ENCODE assay signal across 7 cellular contexts in genomic region chr11:13339196-13340153, GRCh38.
DNase-seq lines count a peak whose midpoint lies in the region; ATAC-seq, FAIRE-seq and TF ChIP-seq lines count a peak whose summit lies in the region.

No MANE protein-coding gene starts in this region.

- H4K91ac ChIP-seq in H1 (replicated peaks; ENCODE audit: insufficient read length, low read length): no peak overlapping the region

- no peaks in the 10 kb centered on the region for H3K23me2 ChIP-seq in H1 (ENCODE audit: low read depth, low read length)

- peaks cover 6% of the 10 kb centered on the region for H3K27me3 Mint-ChIP-seq in progenitor cell of endocrine pancreas

- H4K20me1 ChIP-seq in H1 (replicated peaks in 1 of 2; ENCODE audit: control insufficient read depth in 1 of 2, insufficient read depth in 2 of 2, low read length in 2 of 2): peaks cover 0 to 2% of the 10 kb centered on the region in 2 experiments

- no peak overlapping the region for H3K4me3 Mint-ChIP-seq in progenitor cell of endocrine pancreas (ENCODE audit: low read depth)

- H3K36me3 ChIP-seq in SJSA1: no peaks in the 10 kb centered on the region
- H3K36me3 ChIP-seq in H1 (ENCODE audit: control insufficient read depth in 2 of 4, insufficient read depth in 4 of 4, low read length in 3 of 4): no peaks in the 10 kb centered on the region
- H3K36me3 ChIP-seq in ovary: no peaks in the 10 kb centered on the region

- H2BK5ac ChIP-seq in H1 (ENCODE audit: low read depth, low read length): peak overlapping the region; percentile 4

- H3K56ac ChIP-seq in H1 (replicated peaks; ENCODE audit: insufficient read length, low read depth, low read length): no peak overlapping the region

- H3K79me1 ChIP-seq in H1 (ENCODE audit: low read depth, low read length): no peaks in the 10 kb centered on the region; the same call in 1 of the 2 replicates

- intact Hi-C loops in ovary (cut with DNase I): loop anchor here (5.0 to 10.0 kb wide), 5 partner anchors 55 to 132 kb away; partner anchors contain the start of gene BMAL1 (in 1 of the 4)

- peak; percentile 30 for ATAC-seq in GM19043 (IDR thresholded peaks at IDR 0.05; ENCODE audit: low read depth, unreplicated experiment)
- ATAC-seq in GM21737 (IDR thresholded peaks at IDR 0.05; ENCODE audit: unreplicated experiment): no peak

- H3K23ac ChIP-seq in H1 (ENCODE audit: insufficient read length): no peak overlapping the region

- no peak overlapping the region for H3K14ac ChIP-seq in H1 (ENCODE audit: insufficient read length)

- TF ChIP-seq EP300 in H1 (IDR thresholded peaks at IDR 0.05; ENCODE audit: borderline replicate concordance in 1 of 2, low read depth in 2 of 2, low read length in 2 of 2): no peak
- no peak for TF ChIP-seq EP300 in ovary (IDR thresholded peaks at IDR 0.05)

- no peak overlapping the region for H3K4ac ChIP-seq in H1 (replicated peaks; ENCODE audit: insufficient read length, low read depth, low read length)

- no peaks in the 10 kb centered on the region for H3K36me3 Mint-ChIP-seq in progenitor cell of endocrine pancreas (ENCODE audit: insufficient read depth)

- H3K27ac ChIP-seq in SJSA1 (peak overlapping the region; percentile 47), H1 (ENCODE audit: low read depth, low read length) (no peak overlapping the region), ovary (peak overlapping the region in 1 of 2 donors; percentile 71)

- peak overlapping the region; percentile 72; the same call in 1 of the 2 replicates for H2BK15ac ChIP-seq in H1 (ENCODE audit: low read length)

- no peak for TF ChIP-seq RAD21 in H1 (IDR thresholded peaks at IDR 0.05 in 1 of 2, conservative IDR thresholded peaks at IDR 0.05 in 1 of 2; ENCODE audit: low read depth in 2 of 2, low read length in 2 of 2)

- TF ChIP-seq CTCF in H1 (IDR thresholded peaks at IDR 0.05; ENCODE audit: control extremely low read depth in 1 of 3, insufficient read depth in 1 of 3, low read depth in 1 of 3, low read length in 3 of 3) (no peak), ovary (IDR thresholded peaks at IDR 0.05) (no peak), progenitor cell of endocrine pancreas (IDR thresholded peaks at IDR 0.05; ENCODE audit: unreplicated experiment) (no peak)

- peak overlapping the region; percentile 65; the same call in 1 of the 2 replicates for H2AK5ac ChIP-seq in H1 (ENCODE audit: low read depth, low read length)

- H3K9ac ChIP-seq in H1 (replicated peaks in 1 of 4; ENCODE audit: extremely low read depth in 1 of 4, low read depth in 3 of 4, low read length in 3 of 4): no peak overlapping the region

- CTCF ChIA-PET in H1 (lab: Charles Lee; ENCODE audit: partially characterized antibody): interaction anchor here (1.0 to 6.2 kb wide), 7 partner anchors 13 to 375 kb away, joined by 3 to 98 read pairs (median 3); no protein-coding TSS in a partner anchor

- no peak overlapping the region for H2BK20ac ChIP-seq in H1 (ENCODE audit: low read length)

- H3K4me3 ChIP-seq in SJSA1 (no peak overlapping the region), H1 (ENCODE audit: extremely low read depth in 1 of 4, insufficient read depth in 2 of 4, low read depth in 3 of 4, low read length in 4 of 4) (no peak overlapping the region), ovary (no peak overlapping the region)

- H4K5ac ChIP-seq in H1 (ENCODE audit: insufficient read length, low read depth, low read length): no peak overlapping the region

- no peaks in the 10 kb centered on the region for H3K9me3 Mint-ChIP-seq in progenitor cell of endocrine pancreas (ENCODE audit: low read depth)

- no peak overlapping the region for H3K4me2 ChIP-seq in H1 (ENCODE audit: insufficient read depth in 1 of 2, low read depth in 2 of 2, low read length in 2 of 2)

- 0 out of 2 replicates have a peak overlapping the region, but pooled peaks have one; percentile 5 for H2BK12ac ChIP-seq in H1 (ENCODE audit: low read depth, low read length)

- POLR2A ChIA-PET in H1 (lab: Charles Lee; ENCODE audit: partially characterized antibody): interaction anchor here (0.9 to 1.4 kb wide), 3 partner anchors 10 to 130 kb away, joined by 3 to 4 read pairs (median 3); no protein-coding TSS in a partner anchor

- no peak for FAIRE-seq in H1 (lab: Jason Lieb, UNC)

- DNase-seq in SJSA1 (ENCODE audit: low read depth in 1 of 2, low spot score in 2 of 2) (peak; percentile 69 to 80), H1 (ENCODE audit: low read depth in 1 of 2, low spot score in 2 of 2) (no peak), ovary (peak in 4 of 5 donors; percentile 22 to 37 (median 36)), progenitor cell of endocrine pancreas (ENCODE audit: low spot score, unreplicated experiment) (no peak), erythroblast (lab: John Stamatoyannopoulos, UW) (no peak)

- H2BK120ac ChIP-seq in H1 (replicated peaks; ENCODE audit: low read depth, low read length): no peak overlapping the region

- H3K4me1 ChIP-seq in SJSA1 (replicated peaks) (peaks cover 33% of the 10 kb centered on the region), H1 (replicated peaks in 1 of 4; ENCODE audit: control insufficient read depth in 3 of 4, insufficient read depth in 4 of 4, low read length in 3 of 4) (peaks cover 0 to 2% (median 0%) of the 10 kb centered on the region in 4 experiments; a peak in 2 of 7 replicates), ovary (ENCODE audit: insufficient read depth) (peaks cover 17% of the 10 kb centered on the region)

- H4K8ac ChIP-seq in H1 (ENCODE audit: extremely low read depth, insufficient read depth, low read length): no peak overlapping the region

- 89% methylated on average over 11 of the region's 11 CpGs; no CpG with 5 or more reads in 1 of the 2 experiments for WGBS in H1 (ENCODE audit: extremely low coverage in 1 of 2, insufficient coverage in 1 of 2, insufficient read length in 1 of 2, insufficient replicate concordance in 2 of 2, low coverage in 1 of 2, low lambda C conversion rate in 2 of 2, missing lambda C conversion rate in 1 of 2), 2 experiments
- 53 to 57% (median 53%) methylated on average over 11 of the region's 11 CpGs for WGBS in ovary, 3 donors

- peaks cover 1% of the 10 kb centered on the region for H3K4me1 Mint-ChIP-seq in progenitor cell of endocrine pancreas (ENCODE audit: low read depth)

- TF ChIP-seq POLR2A in H1 (IDR thresholded peaks at IDR 0.05; ENCODE audit: control extremely low read depth in 1 of 2, low read depth in 2 of 2, low read length in 2 of 2) (no peak), ovary (IDR thresholded peaks at IDR 0.05) (no peak), erythroblast (IDR thresholded peaks at IDR 0.05; ENCODE audit: low read length) (no peak)

- no peak overlapping the region for H2AFZ ChIP-seq in H1 (ENCODE audit: low read length)

- no peaks in the 10 kb centered on the region for H3K9me3 ChIP-seq in SJSA1 (replicated peaks)
- H3K9me3 ChIP-seq in H1 (ENCODE audit: insufficient read depth in 2 of 2, low read depth in 1 of 2, low read length in 1 of 2): peaks cover 0 to 4% of the 10 kb centered on the region in 2 experiments; a peak in 1 of 4 replicates
- H3K9me3 ChIP-seq in ovary: no peaks in the 10 kb centered on the region

- no peak overlapping the region; the same call in 1 of the 2 replicates for H3K18ac ChIP-seq in H1 (ENCODE audit: extremely low read depth, low read length)

- H3K27ac Mint-ChIP-seq in progenitor cell of endocrine pancreas: no peak overlapping the region

- no peaks in the 10 kb centered on the region; a peak in 1 of 4 replicates for H3K79me2 ChIP-seq in H1 (ENCODE audit: control insufficient read depth in 1 of 2, insufficient read depth in 2 of 2, low read length in 2 of 2)

- no peaks in the 10 kb centered on the region for H3K27me3 ChIP-seq in SJSA1 (replicated peaks)
- no peaks in the 10 kb centered on the region for H3K27me3 ChIP-seq in H1 (replicated peaks in 1 of 4; ENCODE audit: control insufficient read depth in 3 of 4, extremely low read depth in 1 of 4, insufficient read depth in 3 of 4, low read length in 3 of 4)
- H3K27me3 ChIP-seq in ovary: no peaks in the 10 kb centered on the region

TF ChIP-seq in H1, 55 proteins besides CTCF, POLR2A, EP300 and RAD21:
- no peak for TF ChIP-seq FOSL1 (IDR thresholded peaks at IDR 0.05; ENCODE audit: insufficient read depth, low read depth, low read length)
- no peak for TF ChIP-seq ZNF274 (IDR thresholded peaks at IDR 0.05; ENCODE audit: borderline replicate concordance, extremely low read depth, low read length)
- no peak for TF ChIP-seq PHF8 (conservative IDR thresholded peaks at IDR 0.05; ENCODE audit: low read depth, low read length)
- TF ChIP-seq SAP30 (IDR thresholded peaks at IDR 0.05; ENCODE audit: insufficient read depth, insufficient replicate concordance, low read length): no peak
- TF ChIP-seq TCF12 (IDR thresholded peaks at IDR 0.05; ENCODE audit: low read depth, low read length): no peak
- TF ChIP-seq BRCA1 (IDR thresholded peaks at IDR 0.05; ENCODE audit: low read depth, low read length): no peak
- no peak for TF ChIP-seq CHD2 (IDR thresholded peaks at IDR 0.05; ENCODE audit: low read length)
- no peak for TF ChIP-seq SP4 (IDR thresholded peaks at IDR 0.05; ENCODE audit: low read length)
- TF ChIP-seq KDM4A (IDR thresholded peaks at IDR 0.05; ENCODE audit: low read depth, low read length, severe bottlenecking): no peak
- no peak for TF ChIP-seq BACH1 (IDR thresholded peaks at IDR 0.05; ENCODE audit: low read length)
TF ChIP-seq in H1: peak in this region for 0.

Comparison
In these comparisons a context has a peak if more than half of its experiments do, and no peak if none do; other contexts are left out.
1. DNase-seq: peak in SJSA1 (2 of 2) and ovary (4 of 5); none in H1 (0 of 2), progenitor cell of endocrine pancreas (single experiment) and erythroblast (0 of 2).